In the genomic region with DNA sequence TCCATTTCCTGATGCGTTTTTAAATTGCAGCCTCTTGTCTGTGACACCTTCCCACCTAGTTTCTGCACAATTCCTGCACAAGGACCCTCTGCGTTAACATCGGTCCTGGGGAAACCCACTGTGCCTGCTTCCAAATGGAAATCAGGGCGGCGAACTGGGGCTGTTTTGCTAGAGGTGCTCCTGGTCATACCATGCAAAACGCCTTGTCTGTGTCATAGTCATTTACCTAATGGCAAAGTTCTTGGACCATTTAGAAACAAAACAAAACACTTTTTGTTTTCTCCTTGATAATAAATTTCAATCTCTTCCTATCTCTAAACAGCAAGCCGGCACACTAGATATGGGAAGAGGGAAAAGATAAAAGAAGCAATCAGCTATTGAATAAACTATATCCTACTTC, we compare ENCODE assay signal across 11 cellular contexts.
A peak's percentile ranks its signal among the peaks of the same experiment; 100 is the strongest.
DNase-seq lines count a peak whose midpoint lies in the region; ATAC-seq, FAIRE-seq and TF ChIP-seq lines count a peak whose summit lies in the region.
"Had no signal": no experiment of that assay in that cellular context is flagged by ENCODE, and none has a peak within 500 bp of the region (broad histone marks: within the 10 kb centered on the region; RNA-seq: fewer than 3 reads in every experiment).

No MANE protein-coding gene starts in this region.

- FAIRE-seq in kidney (lab: Jason Lieb, UNC) = no peak

- ATAC-seq in GM18858 (IDR thresholded peaks at IDR 0.05; ENCODE audit: unreplicated experiment) = no peak

- H3K9ac ChIP-seq in kidney (ENCODE audit: low read length in 2 of 2) (peak overlapping the region; percentile 80 to 85), subcutaneous abdominal adipose tissue (ENCODE audit: low read length in 5 of 5) (peak overlapping the region in 4 of 5 donors; percentile 56 to 72 (median 66))

- intact Hi-C loops in activated T-helper 2 cell treated with anti-CD3 and anti-CD28 coated beads, Interferon-gamma antibody, Interleukin-2, Interleukin-4, amounts not matched to agents 10 μg/mL and 5 μg/mL and 100 μg/mL, durations not matched to agents 14 hours and 24 hours and 36 hours (cut with micrococcal nuclease) = loop anchor here (1.0 kb wide), 1 partner anchor 7 kb away; no protein-coding TSS in a partner anchor
- intact Hi-C loops in kidney (cut with DNase I) = no loop called here

- no peaks in the 10 kb centered on the region for H3K27me3 Mint-ChIP-seq in activated T-helper 2 cell treated with anti-CD3 and anti-CD28 coated beads, Interferon-gamma antibody, Interleukin-2, Interleukin-4, amounts not matched to agents 10 μg/mL and 5 μg/mL and 100 μg/mL, durations not matched to agents 14 hours and 24 hours and 36 hours (ENCODE audit: low read depth)
- no peaks in the 10 kb centered on the region for H3K27me3 Mint-ChIP-seq in nephron progenitor cell (ENCODE audit: low read depth, poor library complexity)

- H3K9me3 Mint-ChIP-seq in activated T-helper 2 cell treated with anti-CD3 and anti-CD28 coated beads, Interferon-gamma antibody, Interleukin-2, Interleukin-4, amounts not matched to agents 10 μg/mL and 5 μg/mL and 100 μg/mL, durations not matched to agents 14 hours and 24 hours and 36 hours = no peaks in the 10 kb centered on the region
- no peaks in the 10 kb centered on the region for H3K9me3 Mint-ChIP-seq in nephron progenitor cell

- peaks cover 83% of the 10 kb centered on the region for H3K4me1 Mint-ChIP-seq in activated T-helper 2 cell treated with anti-CD3 and anti-CD28 coated beads, Interferon-gamma antibody, Interleukin-2, Interleukin-4, amounts not matched to agents 10 μg/mL and 5 μg/mL and 100 μg/mL, durations not matched to agents 14 hours and 24 hours and 36 hours (ENCODE audit: low read depth)
- H3K4me1 Mint-ChIP-seq in nephron progenitor cell = peaks cover 40% of the 10 kb centered on the region

- H3K36me3 ChIP-seq in kidney (ENCODE audit: control insufficient read depth in 1 of 2, insufficient read depth in 2 of 2, low read length in 2 of 2) (peaks cover 0 to 4% of the 10 kb centered on the region in 2 donors), subcutaneous abdominal adipose tissue (ENCODE audit: control insufficient read depth in 5 of 5, insufficient read depth in 5 of 5, low read length in 5 of 5) (peaks cover 3 to 8% (median 5%) of the 10 kb centered on the region in 5 donors)

- DNase-seq in NCI-H2227 (lab: John Stamatoyannopoulos, UW; ENCODE audit: unreplicated experiment) (peak; percentile 14), NCI-H2227 treated with DMSO at 0.1 percent for 48 hours (lab: John Stamatoyannopoulos, UW) (no peak), kidney (no peak), nephron progenitor cell (no peak), NCI-H510A (lab: John Stamatoyannopoulos, UW) (no peak)
- no peak for DNase-seq in activated T-helper 2 cell treated with anti-CD3 and anti-CD28 coated beads, Interferon-gamma antibody, Interleukin-2, Interleukin-4, amounts not matched to agents 10 μg/mL and 5 μg/mL and 100 μg/mL, durations not matched to agents 14 hours and 24 hours and 36 hours (ENCODE audit: low spot score)
- DNase-seq: activated CD4-positive, alpha-beta T cell treated with anti-CD3 and anti-CD28 coated beads, Interleukin-2, amount 50 U/mL, for 4 hours; islet precursor cell; NCI-H1092 had no signal

- H3K27ac Mint-ChIP-seq in activated T-helper 2 cell treated with anti-CD3 and anti-CD28 coated beads, Interferon-gamma antibody, Interleukin-2, Interleukin-4, amounts not matched to agents 10 μg/mL and 5 μg/mL and 100 μg/mL, durations not matched to agents 14 hours and 24 hours and 36 hours = peak overlapping the region; percentile 70
- H3K27ac Mint-ChIP-seq in nephron progenitor cell = no peak overlapping the region

- H3K27ac ChIP-seq in kidney (ENCODE audit: low read depth in 2 of 2, low read length in 2 of 2) (peak overlapping the region; percentile 86 to 90), subcutaneous abdominal adipose tissue (ENCODE audit: low read depth, low read length) (peak overlapping the region; percentile 83)

- peak overlapping the region; percentile 68 for H3K4me3 Mint-ChIP-seq in activated T-helper 2 cell treated with anti-CD3 and anti-CD28 coated beads, Interferon-gamma antibody, Interleukin-2, Interleukin-4, amounts not matched to agents 10 μg/mL and 5 μg/mL and 100 μg/mL, durations not matched to agents 14 hours and 24 hours and 36 hours (ENCODE audit: low read depth)
- H3K4me3 Mint-ChIP-seq in nephron progenitor cell = no peak overlapping the region

- H3K4me3 ChIP-seq in kidney (ENCODE audit: low read length in 2 of 2) = peak overlapping the region; percentile 74 to 85
- H3K4me3 ChIP-seq in subcutaneous abdominal adipose tissue (ENCODE audit: low read depth in 1 of 5, low read length in 5 of 5) = peak overlapping the region; percentile 42 to 74 (median 63)

- H3K9me3 ChIP-seq in kidney (ENCODE audit: control insufficient read depth in 1 of 2, low read length in 2 of 2) (no peaks in the 10 kb centered on the region), subcutaneous abdominal adipose tissue (ENCODE audit: control insufficient read depth in 5 of 5, low read length in 5 of 5) (no peaks in the 10 kb centered on the region)

- no peaks in the 10 kb centered on the region for H3K27me3 ChIP-seq in subcutaneous abdominal adipose tissue (ENCODE audit: control insufficient read depth in 5 of 5, insufficient read depth in 4 of 5, low read length in 5 of 5)

- H3K4me1 ChIP-seq in kidney (ENCODE audit: control insufficient read depth in 1 of 2, insufficient read depth in 1 of 2, low read depth in 1 of 2, low read length in 2 of 2) = peaks cover 8 to 14% of the 10 kb centered on the region in 2 donors
- H3K4me1 ChIP-seq in subcutaneous abdominal adipose tissue (ENCODE audit: control insufficient read depth in 5 of 5, insufficient read depth in 5 of 5, low read length in 5 of 5) = peaks cover 0 to 47% (median 40%) of the 10 kb centered on the region in 5 donors

- TF ChIP-seq CTCF in kidney (IDR thresholded peaks at IDR 0.05; ENCODE audit: borderline replicate concordance, extremely low read depth, insufficient read depth) (no peak), nephron progenitor cell (IDR thresholded peaks at IDR 0.05) (no peak)

- peaks cover 91% of the 10 kb centered on the region for H3K36me3 Mint-ChIP-seq in activated T-helper 2 cell treated with anti-CD3 and anti-CD28 coated beads, Interferon-gamma antibody, Interleukin-2, Interleukin-4, amounts not matched to agents 10 μg/mL and 5 μg/mL and 100 μg/mL, durations not matched to agents 14 hours and 24 hours and 36 hours (ENCODE audit: low read depth)
- no peaks in the 10 kb centered on the region for H3K36me3 Mint-ChIP-seq in nephron progenitor cell (ENCODE audit: low read depth)
